ENCODE assay signal across 18 cellular contexts in genomic region chr2:233811732-233812131, GRCh38. TPM values are rescaled to one million over a fixed set of nuclear protein-coding genes. Genes with fewer than 3 reads are reported as not detected.
A peak's percentile ranks its signal among the peaks of the same experiment; 100 is the strongest.
DNase-seq lines count a peak whose midpoint lies in the region; ATAC-seq and TF ChIP-seq lines count a peak whose summit lies in the region.
"Had no signal": no experiment of that assay in that cellular context is flagged by ENCODE, and none has a peak within 500 bp of the region (broad histone marks: within the 10 kb centered on the region; RNA-seq: fewer than 3 reads in every experiment).

No MANE protein-coding gene starts in this region.

- H3K36me3 ChIP-seq in left lung (no peaks in the 10 kb centered on the region), stomach (no peaks in the 10 kb centered on the region)

- no peak overlapping the region for H3K4me3 Mint-ChIP-seq in activated CD8-positive, alpha-beta memory T cell treated with anti-CD3 and anti-CD28 coated beads, Interleukin-2, amount 10 ng/mL, durations not matched to agents 7 days and 5 days
- no peak overlapping the region for H3K4me3 Mint-ChIP-seq in activated B cell treated with CpG ODN at 0.5 μM for 24 hours
- H3K4me3 Mint-ChIP-seq: H9 had no signal

- no peaks in the 10 kb centered on the region for H3K4me1 Mint-ChIP-seq in activated CD8-positive, alpha-beta memory T cell treated with anti-CD3 and anti-CD28 coated beads, Interleukin-2, amount 10 ng/mL, durations not matched to agents 7 days and 5 days
- no peaks in the 10 kb centered on the region for H3K4me1 Mint-ChIP-seq in activated B cell treated with CpG ODN at 0.5 μM for 24 hours
- H3K4me1 Mint-ChIP-seq: H9 had no signal

- CTCF ChIA-PET in activated CD8-positive, alpha-beta memory T cell treated with anti-CD3 and anti-CD28 coated beads, Interleukin-2, amount 10 ng/mL, durations not matched to agents 7 days and 5 days (lab: Charles Lee), result no interaction called here
- CTCF ChIA-PET in activated B cell treated with CpG ODN at 0.5 μM for 24 hours (lab: Charles Lee), result no interaction called here

- intact Hi-C loops in activated B cell treated with CpG ODN at 0.5 μM for 24 hours (cut with micrococcal nuclease), result no loop called here
- intact Hi-C loops in left lung (cut with DNase I), result no loop called here
- intact Hi-C loops in stomach (cut with DNase I; ENCODE audit: low total_unique reads), result no loop called here

- no peak overlapping the region for H3K27ac Mint-ChIP-seq in activated CD8-positive, alpha-beta memory T cell treated with anti-CD3 and anti-CD28 coated beads, Interleukin-2, amount 10 ng/mL, durations not matched to agents 7 days and 5 days
- no peak overlapping the region for H3K27ac Mint-ChIP-seq in activated B cell treated with CpG ODN at 0.5 μM for 24 hours
- H3K27ac Mint-ChIP-seq: H9 had no signal

- peak; percentile 15 for DNase-seq in activated CD8-positive, alpha-beta memory T cell treated with anti-CD3 and anti-CD28 coated beads, Interleukin-2, amount 50 U/mL, for 48 hours
- DNase-seq in activated CD8-positive, alpha-beta memory T cell treated with anti-CD3 and anti-CD28 coated beads, Interleukin-2, amount 10 ng/mL, durations not matched to agents 7 days and 5 days, result no peak
- DNase-seq in activated B cell treated with CpG ODN at 0.5 μM for 24 hours (peak; percentile 7), left lung (peak; percentile 25 to 50), stomach (peak; percentile 10), NCI-H524 treated with DMSO at 0.1 percent for 48 hours (lab: John Stamatoyannopoulos, UW) (no peak)
- no peak for DNase-seq in stimulated activated CD4-positive, alpha-beta T cell treated with anti-CD3 and anti-CD28 coated beads, Interleukin-12 subunit alpha, Interleukin-12 subunit beta, amount 100 ng/mL, for 4 hours
- DNase-seq: H9, KG1, NCI-H1417 treated with DMSO at 0.1 percent for 48 hours, NCI-H1930, NCI-H2171, NCI-H446, OCI-M1, RPMI8226 had no signal

- H3K4me1 ChIP-seq in left lung (no peaks in the 10 kb centered on the region), stomach (no peaks in the 10 kb centered on the region)

- no peak for TF ChIP-seq EP300 in stomach (IDR thresholded peaks at IDR 0.05)

- H3K4me3 ChIP-seq in left lung (no peak overlapping the region), stomach (no peak overlapping the region)

- TF ChIP-seq POLR2A in stomach (IDR thresholded peaks at IDR 0.05), result no peak

- no peak for ATAC-seq in activated CD8-positive, alpha-beta memory T cell treated with anti-CD3 and anti-CD28 coated beads, Interleukin-2, amount 10 ng/mL, durations not matched to agents 7 days and 5 days
- no peak for ATAC-seq in activated B cell treated with CpG ODN at 0.5 μM for 24 hours (ENCODE audit: low read depth)
- ATAC-seq in left lung, result no peak
- ATAC-seq in HG03565 (IDR thresholded peaks at IDR 0.05; ENCODE audit: unreplicated experiment), result no peak
- ATAC-seq: HepG2 had no signal

- H3K9me3 ChIP-seq in left lung (peaks cover 0 to 4% of the 10 kb centered on the region in 2 donors), stomach (no peaks in the 10 kb centered on the region)

- H3K27ac ChIP-seq in left lung (no peak overlapping the region), stomach (no peak overlapping the region)
- H3K27ac ChIP-seq: C4-2B had no signal

- H3K36me3 Mint-ChIP-seq in activated CD8-positive, alpha-beta memory T cell treated with anti-CD3 and anti-CD28 coated beads, Interleukin-2, amount 10 ng/mL, durations not matched to agents 7 days and 5 days, result no peaks in the 10 kb centered on the region
- no peaks in the 10 kb centered on the region for H3K36me3 Mint-ChIP-seq in activated B cell treated with CpG ODN at 0.5 μM for 24 hours (ENCODE audit: low read depth)

- POLR2A ChIA-PET in activated B cell treated with CpG ODN at 0.5 μM for 24 hours (lab: Charles Lee), result no interaction called here

- H3K27me3 Mint-ChIP-seq in activated CD8-positive, alpha-beta memory T cell treated with anti-CD3 and anti-CD28 coated beads, Interleukin-2, amount 10 ng/mL, durations not matched to agents 7 days and 5 days, result peaks cover 36% of the 10 kb centered on the region
- peaks cover 15% of the 10 kb centered on the region for H3K27me3 Mint-ChIP-seq in activated B cell treated with CpG ODN at 0.5 μM for 24 hours

- TF ChIP-seq CTCF in activated B cell treated with CpG ODN at 0.5 μM for 24 hours (IDR thresholded peaks at IDR 0.05) (no peak), left lung (IDR thresholded peaks at IDR 0.05) (no peak), stomach (IDR thresholded peaks at IDR 0.05) (no peak)

- H3K27me3 ChIP-seq in left lung (peaks cover 0 to 26% of the 10 kb centered on the region in 2 donors), stomach (peaks cover 0 to 15% (median 9%) of the 10 kb centered on the region in 3 donors)

- H3K9me3 Mint-ChIP-seq in activated CD8-positive, alpha-beta memory T cell treated with anti-CD3 and anti-CD28 coated beads, Interleukin-2, amount 10 ng/mL, durations not matched to agents 7 days and 5 days (ENCODE audit: low read depth), result no peaks in the 10 kb centered on the region
- no peaks in the 10 kb centered on the region for H3K9me3 Mint-ChIP-seq in activated B cell treated with CpG ODN at 0.5 μM for 24 hours

- WGBS in stomach, 5 donors, result 84 to 91% (median 88%) methylated on average over 7 to 8 of the region's 8 CpGs

RNA-seq across cellular contexts. Expression of gene MROH2A, which starts 33.6 kb away (rescaled TPM):
- total RNA-seq in activated CD8-positive, alpha-beta memory T cell treated with anti-CD3 and anti-CD28 coated beads, Interleukin-2, amount 10 ng/mL, durations not matched to agents 7 days and 5 days, result not detected
- total RNA-seq in activated B cell treated with CpG ODN at 0.5 μM for 24 hours (not detected in 2 replicates), left lung (under 1 TPM in 1 of 2 donors, not detected in 1; 0.32 TPM), stomach (1 to 10 TPM in 1 of 5 donors, not detected in 4; 4.0 TPM)
- polyA plus RNA-seq in stomach, result 1 to 10 TPM in 2 of 3 donors, not detected in 1; 1.1 to 1.4 TPM
- total RNA-seq: H9 had no signal

RNA-seq across cellular contexts. Expression of gene HJURP, which starts 42.6 kb away (rescaled TPM):
- total RNA-seq in activated CD8-positive, alpha-beta memory T cell treated with anti-CD3 and anti-CD28 coated beads, Interleukin-2, amount 10 ng/mL, durations not matched to agents 7 days and 5 days, result 100 to 1,000 TPM; 111 to 145 TPM
- total RNA-seq in activated B cell treated with CpG ODN at 0.5 μM for 24 hours (1.0 and 1.5 TPM in 2 replicates), left lung (1 to 10 TPM; 1.8 to 7.1 TPM), stomach (10 to 100 TPM in 1 of 5 donors, 1 to 10 TPM in 4; 2.0 to 28.3 (median 3.3) TPM)
- 1 to 10 TPM; 1.2 to 6.6 (median 2.7) TPM for polyA plus RNA-seq in stomach

RNA-seq across cellular contexts. Expression of gene UGT1A1, which starts 51.7 kb away (rescaled TPM):
- total RNA-seq in activated CD8-positive, alpha-beta memory T cell treated with anti-CD3 and anti-CD28 coated beads, Interleukin-2, amount 10 ng/mL, durations not matched to agents 7 days and 5 days, result not detected
- total RNA-seq in activated B cell treated with CpG ODN at 0.5 μM for 24 hours, result not detected in 2 replicates
- total RNA-seq in left lung, result under 1 TPM in 1 of 2 donors, not detected in 1; 0.24 TPM
- total RNA-seq in stomach, result 10 to 100 TPM in 1 of 5 donors, 1 to 10 TPM in 1, under 1 TPM in 2, not detected in 1; 0.73 to 73.0 (median 3.3) TPM
- polyA plus RNA-seq in stomach, result under 1 TPM in 1 of 3 donors, not detected in 2; 0.43 TPM
- total RNA-seq: H9 had no signal

Comparison
In these comparisons a context has a peak if more than half of its experiments do, and no peak if none do; other contexts are left out.
1. DNase-seq: peak in activated CD8-positive, alpha-beta memory T cell treated with anti-CD3 and anti-CD28 coated beads, Interleukin-2, amount 50 U/mL, for 48 hours (single experiment), activated B cell treated with CpG ODN at 0.5 μM for 24 hours (single experiment), left lung (2 of 2) and stomach (single experiment); none in activated CD8-positive, alpha-beta memory T cell treated with anti-CD3 and anti-CD28 coated beads, Interleukin-2, amount 10 ng/mL, durations not matched to agents 7 days and 5 days (single experiment), NCI-H524 treated with DMSO at 0.1 percent for 48 hours (single experiment) and stimulated activated CD4-positive, alpha-beta T cell treated with anti-CD3 and anti-CD28 coated beads, Interleukin-12 subunit alpha, Interleukin-12 subunit beta, amount 100 ng/mL, for 4 hours (single experiment).